2 cellular contexts compared by ENCODE assay signal in the genomic region with DNA sequence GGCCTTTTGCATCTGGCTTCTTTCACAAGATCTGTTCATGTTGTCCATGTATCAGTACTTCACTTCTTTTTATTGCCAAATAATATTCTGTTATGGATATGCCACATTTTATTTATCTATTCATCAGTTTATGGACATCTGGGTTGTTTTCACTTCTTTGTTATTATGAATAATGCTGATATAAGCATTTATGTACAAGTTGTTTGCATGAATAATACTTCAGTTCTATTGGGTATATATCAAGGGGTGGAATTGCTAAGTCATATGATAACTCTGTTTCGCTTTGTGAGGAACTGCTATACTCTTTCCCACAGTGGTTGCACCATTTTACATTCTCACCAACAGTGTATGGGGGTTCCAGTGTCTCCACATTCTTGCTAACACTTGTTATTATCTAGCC.
TF ChIP-seq lines count a peak whose summit lies in the region.

No MANE protein-coding gene starts in this region.

TF ChIP-seq in A549, 52 proteins besides CTCF, POLR2A, EP300 and RAD21 (continued from another document):
- TF ChIP-seq, protein P1, sequence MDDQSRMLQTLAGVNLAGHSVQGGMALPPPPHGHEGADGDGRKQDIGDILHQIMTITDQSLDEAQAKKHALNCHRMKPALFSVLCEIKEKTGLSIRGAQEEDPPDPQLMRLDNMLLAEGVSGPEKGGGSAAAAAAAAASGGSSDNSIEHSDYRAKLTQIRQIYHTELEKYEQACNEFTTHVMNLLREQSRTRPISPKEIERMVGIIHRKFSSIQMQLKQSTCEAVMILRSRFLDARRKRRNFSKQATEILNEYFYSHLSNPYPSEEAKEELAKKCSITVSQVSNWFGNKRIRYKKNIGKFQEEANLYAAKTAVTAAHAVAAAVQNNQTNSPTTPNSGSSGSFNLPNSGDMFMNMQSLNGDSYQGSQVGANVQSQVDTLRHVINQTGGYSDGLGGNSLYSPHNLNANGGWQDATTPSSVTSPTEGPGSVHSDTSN (IDR thresholded peaks at IDR 0.05): no peak
- no peak for TF ChIP-seq JUNB (IDR thresholded peaks at IDR 0.05)
- TF ChIP-seq, protein P2, sequence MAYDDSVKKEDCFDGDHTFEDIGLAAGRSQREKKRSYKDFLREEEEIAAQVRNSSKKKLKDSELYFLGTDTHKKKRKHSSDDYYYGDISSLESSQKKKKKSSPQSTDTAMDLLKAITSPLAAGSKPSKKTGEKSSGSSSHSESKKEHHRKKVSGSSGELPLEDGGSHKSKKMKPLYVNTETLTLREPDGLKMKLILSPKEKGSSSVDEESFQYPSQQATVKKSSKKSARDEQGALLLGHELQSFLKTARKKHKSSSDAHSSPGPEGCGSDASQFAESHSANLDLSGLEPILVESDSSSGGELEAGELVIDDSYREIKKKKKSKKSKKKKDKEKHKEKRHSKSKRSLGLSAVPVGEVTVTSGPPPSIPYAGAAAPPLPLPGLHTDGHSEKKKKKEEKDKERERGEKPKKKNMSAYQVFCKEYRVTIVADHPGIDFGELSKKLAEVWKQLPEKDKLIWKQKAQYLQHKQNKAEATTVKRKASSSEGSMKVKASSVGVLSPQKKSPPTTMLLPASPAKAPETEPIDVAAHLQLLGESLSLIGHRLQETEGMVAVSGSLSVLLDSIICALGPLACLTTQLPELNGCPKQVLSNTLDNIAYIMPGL (CRISPR knock-in tag; IDR thresholded peaks at IDR 0.05; ENCODE audit: borderline replicate concordance): no peak

TF ChIP-seq in SK-N-SH, 30 proteins besides CTCF, POLR2A, EP300 and RAD21 (continued from another document):
- TF ChIP-seq, protein P3, sequence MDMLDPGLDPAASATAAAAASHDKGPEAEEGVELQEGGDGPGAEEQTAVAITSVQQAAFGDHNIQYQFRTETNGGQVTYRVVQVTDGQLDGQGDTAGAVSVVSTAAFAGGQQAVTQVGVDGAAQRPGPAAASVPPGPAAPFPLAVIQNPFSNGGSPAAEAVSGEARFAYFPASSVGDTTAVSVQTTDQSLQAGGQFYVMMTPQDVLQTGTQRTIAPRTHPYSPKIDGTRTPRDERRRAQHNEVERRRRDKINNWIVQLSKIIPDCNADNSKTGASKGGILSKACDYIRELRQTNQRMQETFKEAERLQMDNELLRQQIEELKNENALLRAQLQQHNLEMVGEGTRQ (IDR thresholded peaks at IDR 0.05; ENCODE audit: borderline replicate concordance, low read depth, low read length): no peak
- TF ChIP-seq GABPA (IDR thresholded peaks at IDR 0.05; ENCODE audit: low read depth) (no peak), MXI1 (IDR thresholded peaks at IDR 0.05; ENCODE audit: low read depth, low read length) (no peak), FOSL2 (IDR thresholded peaks at IDR 0.05; ENCODE audit: borderline replicate concordance, low read depth) (no peak)
- TF ChIP-seq, protein P4, sequence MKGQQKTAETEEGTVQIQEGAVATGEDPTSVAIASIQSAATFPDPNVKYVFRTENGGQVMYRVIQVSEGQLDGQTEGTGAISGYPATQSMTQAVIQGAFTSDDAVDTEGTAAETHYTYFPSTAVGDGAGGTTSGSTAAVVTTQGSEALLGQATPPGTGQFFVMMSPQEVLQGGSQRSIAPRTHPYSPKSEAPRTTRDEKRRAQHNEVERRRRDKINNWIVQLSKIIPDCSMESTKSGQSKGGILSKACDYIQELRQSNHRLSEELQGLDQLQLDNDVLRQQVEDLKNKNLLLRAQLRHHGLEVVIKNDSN (IDR thresholded peaks at IDR 0.05; ENCODE audit: borderline replicate concordance, low read depth): no peak
- TF ChIP-seq, protein P1 (IDR thresholded peaks at IDR 0.05): no peak
